Comparison of ENCODE assay signal across 2 cellular contexts in the genomic region with DNA sequence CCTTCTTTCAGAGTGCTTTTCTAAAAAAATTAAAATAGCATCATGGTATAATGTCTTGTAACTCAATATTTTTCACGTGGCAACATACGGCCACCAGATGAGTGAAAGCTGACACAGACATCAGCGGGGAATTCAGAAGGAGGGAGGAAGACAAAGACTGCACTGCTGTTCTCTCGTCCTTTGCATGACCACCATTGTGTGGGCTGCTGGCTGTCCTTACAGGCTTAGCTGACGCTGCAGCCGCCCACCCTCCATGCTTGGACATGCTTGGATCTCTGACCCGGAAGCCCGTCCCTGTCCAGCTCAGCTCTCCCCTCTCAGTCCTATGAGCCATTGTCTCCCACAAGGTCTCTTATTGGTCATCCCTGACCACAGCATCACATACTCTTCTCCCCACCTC.
TF ChIP-seq lines count a peak whose summit lies in the region.

No MANE protein-coding gene starts in this region.

TF ChIP-seq in GM23338, 12 proteins besides CTCF, POLR2A, EP300 and RAD21 (continues in another document):
- no peak for TF ChIP-seq JUNB (IDR thresholded peaks at IDR 0.05; ENCODE audit: unreplicated experiment)
- TF ChIP-seq, protein P1, sequence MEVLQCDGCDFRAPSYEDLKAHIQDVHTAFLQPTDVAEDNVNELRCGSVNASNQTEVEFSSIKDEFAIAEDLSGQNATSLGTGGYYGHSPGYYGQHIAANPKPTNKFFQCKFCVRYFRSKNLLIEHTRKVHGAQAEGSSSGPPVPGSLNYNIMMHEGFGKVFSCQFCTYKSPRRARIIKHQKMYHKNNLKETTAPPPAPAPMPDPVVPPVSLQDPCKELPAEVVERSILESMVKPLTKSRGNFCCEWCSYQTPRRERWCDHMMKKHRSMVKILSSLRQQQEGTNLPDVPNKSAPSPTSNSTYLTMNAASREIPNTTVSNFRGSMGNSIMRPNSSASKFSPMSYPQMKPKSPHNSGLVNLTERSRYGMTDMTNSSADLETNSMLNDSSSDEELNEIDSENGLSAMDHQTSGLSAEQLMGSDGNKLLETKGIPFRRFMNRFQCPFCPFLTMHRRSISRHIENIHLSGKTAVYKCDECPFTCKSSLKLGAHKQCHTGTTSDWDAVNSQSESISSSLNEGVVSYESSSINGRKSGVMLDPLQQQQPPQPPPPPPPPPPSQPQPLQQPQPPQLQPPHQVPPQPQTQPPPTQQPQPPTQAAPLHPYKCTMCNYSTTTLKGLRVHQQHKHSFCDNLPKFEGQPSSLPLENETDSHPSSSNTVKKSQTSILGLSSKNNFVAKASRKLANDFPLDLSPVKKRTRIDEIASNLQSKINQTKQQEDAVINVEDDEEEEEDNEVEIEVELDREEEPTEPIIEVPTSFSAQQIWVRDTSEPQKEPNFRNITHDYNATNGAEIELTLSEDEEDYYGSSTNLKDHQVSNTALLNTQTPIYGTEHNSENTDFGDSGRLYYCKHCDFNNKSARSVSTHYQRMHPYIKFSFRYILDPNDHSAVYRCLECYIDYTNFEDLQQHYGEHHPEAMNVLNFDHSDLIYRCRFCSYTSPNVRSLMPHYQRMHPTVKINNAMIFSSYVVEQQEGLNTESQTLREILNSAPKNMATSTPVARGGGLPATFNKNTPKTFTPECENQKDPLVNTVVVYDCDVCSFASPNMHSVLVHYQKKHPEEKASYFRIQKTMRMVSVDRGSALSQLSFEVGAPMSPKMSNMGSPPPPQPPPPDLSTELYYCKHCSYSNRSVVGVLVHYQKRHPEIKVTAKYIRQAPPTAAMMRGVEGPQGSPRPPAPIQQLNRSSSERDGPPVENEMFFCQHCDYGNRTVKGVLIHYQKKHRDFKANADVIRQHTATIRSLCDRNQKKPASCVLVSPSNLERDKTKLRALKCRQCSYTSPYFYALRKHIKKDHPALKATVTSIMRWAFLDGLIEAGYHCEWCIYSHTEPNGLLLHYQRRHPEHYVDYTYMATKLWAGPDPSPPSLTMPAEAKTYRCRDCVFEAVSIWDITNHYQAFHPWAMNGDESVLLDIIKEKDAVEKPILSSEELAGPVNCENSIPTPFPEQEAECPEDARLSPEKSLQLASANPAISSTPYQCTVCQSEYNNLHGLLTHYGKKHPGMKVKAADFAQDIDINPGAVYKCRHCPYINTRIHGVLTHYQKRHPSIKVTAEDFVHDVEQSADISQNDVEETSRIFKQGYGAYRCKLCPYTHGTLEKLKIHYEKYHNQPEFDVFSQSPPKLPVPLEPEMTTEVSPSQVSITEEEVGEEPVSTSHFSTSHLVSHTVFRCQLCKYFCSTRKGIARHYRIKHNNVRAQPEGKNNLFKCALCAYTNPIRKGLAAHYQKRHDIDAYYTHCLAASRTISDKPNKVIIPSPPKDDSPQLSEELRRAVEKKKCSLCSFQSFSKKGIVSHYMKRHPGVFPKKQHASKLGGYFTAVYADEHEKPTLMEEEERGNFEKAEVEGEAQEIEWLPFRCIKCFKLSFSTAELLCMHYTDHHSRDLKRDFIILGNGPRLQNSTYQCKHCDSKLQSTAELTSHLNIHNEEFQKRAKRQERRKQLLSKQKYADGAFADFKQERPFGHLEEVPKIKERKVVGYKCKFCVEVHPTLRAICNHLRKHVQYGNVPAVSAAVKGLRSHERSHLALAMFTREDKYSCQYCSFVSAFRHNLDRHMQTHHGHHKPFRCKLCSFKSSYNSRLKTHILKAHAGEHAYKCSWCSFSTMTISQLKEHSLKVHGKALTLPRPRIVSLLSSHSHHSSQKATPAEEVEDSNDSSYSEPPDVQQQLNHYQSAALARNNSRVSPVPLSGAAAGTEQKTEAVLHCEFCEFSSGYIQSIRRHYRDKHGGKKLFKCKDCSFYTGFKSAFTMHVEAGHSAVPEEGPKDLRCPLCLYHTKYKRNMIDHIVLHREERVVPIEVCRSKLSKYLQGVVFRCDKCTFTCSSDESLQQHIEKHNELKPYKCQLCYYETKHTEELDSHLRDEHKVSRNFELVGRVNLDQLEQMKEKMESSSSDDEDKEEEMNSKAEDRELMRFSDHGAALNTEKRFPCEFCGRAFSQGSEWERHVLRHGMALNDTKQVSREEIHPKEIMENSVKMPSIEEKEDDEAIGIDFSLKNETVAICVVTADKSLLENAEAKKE (CRISPR knock-in tag; IDR thresholded peaks at IDR 0.05), result no peak
- TF ChIP-seq POLR2AphosphoS5 (IDR thresholded peaks at IDR 0.05; ENCODE audit: low read depth), result no peak
- TF ChIP-seq, protein P2, sequence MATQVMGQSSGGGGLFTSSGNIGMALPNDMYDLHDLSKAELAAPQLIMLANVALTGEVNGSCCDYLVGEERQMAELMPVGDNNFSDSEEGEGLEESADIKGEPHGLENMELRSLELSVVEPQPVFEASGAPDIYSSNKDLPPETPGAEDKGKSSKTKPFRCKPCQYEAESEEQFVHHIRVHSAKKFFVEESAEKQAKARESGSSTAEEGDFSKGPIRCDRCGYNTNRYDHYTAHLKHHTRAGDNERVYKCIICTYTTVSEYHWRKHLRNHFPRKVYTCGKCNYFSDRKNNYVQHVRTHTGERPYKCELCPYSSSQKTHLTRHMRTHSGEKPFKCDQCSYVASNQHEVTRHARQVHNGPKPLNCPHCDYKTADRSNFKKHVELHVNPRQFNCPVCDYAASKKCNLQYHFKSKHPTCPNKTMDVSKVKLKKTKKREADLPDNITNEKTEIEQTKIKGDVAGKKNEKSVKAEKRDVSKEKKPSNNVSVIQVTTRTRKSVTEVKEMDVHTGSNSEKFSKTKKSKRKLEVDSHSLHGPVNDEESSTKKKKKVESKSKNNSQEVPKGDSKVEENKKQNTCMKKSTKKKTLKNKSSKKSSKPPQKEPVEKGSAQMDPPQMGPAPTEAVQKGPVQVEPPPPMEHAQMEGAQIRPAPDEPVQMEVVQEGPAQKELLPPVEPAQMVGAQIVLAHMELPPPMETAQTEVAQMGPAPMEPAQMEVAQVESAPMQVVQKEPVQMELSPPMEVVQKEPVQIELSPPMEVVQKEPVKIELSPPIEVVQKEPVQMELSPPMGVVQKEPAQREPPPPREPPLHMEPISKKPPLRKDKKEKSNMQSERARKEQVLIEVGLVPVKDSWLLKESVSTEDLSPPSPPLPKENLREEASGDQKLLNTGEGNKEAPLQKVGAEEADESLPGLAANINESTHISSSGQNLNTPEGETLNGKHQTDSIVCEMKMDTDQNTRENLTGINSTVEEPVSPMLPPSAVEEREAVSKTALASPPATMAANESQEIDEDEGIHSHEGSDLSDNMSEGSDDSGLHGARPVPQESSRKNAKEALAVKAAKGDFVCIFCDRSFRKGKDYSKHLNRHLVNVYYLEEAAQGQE (IDR thresholded peaks at IDR 0.05; ENCODE audit: unreplicated experiment), result no peak
- TF ChIP-seq CREB1 (CRISPR knock-in tag; IDR thresholded peaks at IDR 0.05; ENCODE audit: low read depth), result no peak
- no peak for TF ChIP-seq ZNF114 (CRISPR knock-in tag; IDR thresholded peaks at IDR 0.05)
- TF ChIP-seq STAT1 (IDR thresholded peaks at IDR 0.05; ENCODE audit: unreplicated experiment), result no peak
- no peak for TF ChIP-seq EZH2 (IDR thresholded peaks at IDR 0.05; ENCODE audit: low read depth, unreplicated experiment)
- TF ChIP-seq, protein P3, sequence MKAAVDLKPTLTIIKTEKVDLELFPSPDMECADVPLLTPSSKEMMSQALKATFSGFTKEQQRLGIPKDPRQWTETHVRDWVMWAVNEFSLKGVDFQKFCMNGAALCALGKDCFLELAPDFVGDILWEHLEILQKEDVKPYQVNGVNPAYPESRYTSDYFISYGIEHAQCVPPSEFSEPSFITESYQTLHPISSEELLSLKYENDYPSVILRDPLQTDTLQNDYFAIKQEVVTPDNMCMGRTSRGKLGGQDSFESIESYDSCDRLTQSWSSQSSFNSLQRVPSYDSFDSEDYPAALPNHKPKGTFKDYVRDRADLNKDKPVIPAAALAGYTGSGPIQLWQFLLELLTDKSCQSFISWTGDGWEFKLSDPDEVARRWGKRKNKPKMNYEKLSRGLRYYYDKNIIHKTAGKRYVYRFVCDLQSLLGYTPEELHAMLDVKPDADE (IDR thresholded peaks at IDR 0.05), result no peak
- TF ChIP-seq NANOG (IDR thresholded peaks at IDR 0.05; ENCODE audit: borderline replicate concordance), result no peak

TF ChIP-seq in HepG2, 621 proteins besides CTCF, POLR2A, EP300 and RAD21:
- no peak for TF ChIP-seq ZNF335 (CRISPR knock-in tag; IDR thresholded peaks at IDR 0.05)
- TF ChIP-seq, protein P4, sequence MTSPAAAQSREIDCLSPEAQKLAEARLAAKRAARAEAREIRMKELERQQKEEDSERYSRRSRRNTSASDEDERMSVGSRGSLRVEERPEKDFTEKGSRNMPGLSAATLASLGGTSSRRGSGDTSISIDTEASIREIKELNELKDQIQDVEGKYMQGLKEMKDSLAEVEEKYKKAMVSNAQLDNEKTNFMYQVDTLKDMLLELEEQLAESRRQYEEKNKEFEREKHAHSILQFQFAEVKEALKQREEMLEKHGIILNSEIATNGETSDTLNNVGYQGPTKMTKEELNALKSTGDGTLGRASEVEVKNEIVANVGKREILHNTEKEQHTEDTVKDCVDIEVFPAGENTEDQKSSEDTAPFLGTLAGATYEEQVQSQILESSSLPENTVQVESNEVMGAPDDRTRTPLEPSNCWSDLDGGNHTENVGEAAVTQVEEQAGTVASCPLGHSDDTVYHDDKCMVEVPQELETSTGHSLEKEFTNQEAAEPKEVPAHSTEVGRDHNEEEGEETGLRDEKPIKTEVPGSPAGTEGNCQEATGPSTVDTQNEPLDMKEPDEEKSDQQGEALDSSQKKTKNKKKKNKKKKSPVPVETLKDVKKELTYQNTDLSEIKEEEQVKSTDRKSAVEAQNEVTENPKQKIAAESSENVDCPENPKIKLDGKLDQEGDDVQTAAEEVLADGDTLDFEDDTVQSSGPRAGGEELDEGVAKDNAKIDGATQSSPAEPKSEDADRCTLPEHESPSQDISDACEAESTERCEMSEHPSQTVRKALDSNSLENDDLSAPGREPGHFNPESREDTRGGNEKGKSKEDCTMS (CRISPR knock-in tag; conservative IDR thresholded peaks at IDR 0.05), result no peak
- no peak for TF ChIP-seq HOXD1 (CRISPR knock-in tag; IDR thresholded peaks at IDR 0.05)
- no peak for TF ChIP-seq ZNF501 (CRISPR knock-in tag; IDR thresholded peaks at IDR 0.05)
- no peak for TF ChIP-seq ZNF777 (CRISPR knock-in tag; IDR thresholded peaks at IDR 0.05)
- no peak for TF ChIP-seq PCBP1 (IDR thresholded peaks at IDR 0.05; ENCODE audit: borderline replicate concordance, low read depth, low read length)
- no peak for TF ChIP-seq PPARG (CRISPR knock-in tag; conservative IDR thresholded peaks at IDR 0.05)
- no peak for TF ChIP-seq ZFP82 (CRISPR knock-in tag; IDR thresholded peaks at IDR 0.05; ENCODE audit: borderline replicate concordance)
- TF ChIP-seq, protein P5, sequence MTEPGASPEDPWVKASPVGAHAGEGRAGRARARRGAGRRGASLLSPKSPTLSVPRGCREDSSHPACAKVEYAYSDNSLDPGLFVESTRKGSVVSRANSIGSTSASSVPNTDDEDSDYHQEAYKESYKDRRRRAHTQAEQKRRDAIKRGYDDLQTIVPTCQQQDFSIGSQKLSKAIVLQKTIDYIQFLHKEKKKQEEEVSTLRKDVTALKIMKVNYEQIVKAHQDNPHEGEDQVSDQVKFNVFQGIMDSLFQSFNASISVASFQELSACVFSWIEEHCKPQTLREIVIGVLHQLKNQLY (CRISPR knock-in tag; IDR thresholded peaks at IDR 0.05), result no peak
- TF ChIP-seq ZMAT3 (CRISPR knock-in tag; conservative IDR thresholded peaks at IDR 0.05), result no peak
- TF ChIP-seq BRCA1 (CRISPR knock-in tag; IDR thresholded peaks at IDR 0.05), result no peak
